8 cellular contexts compared by ENCODE assay signal in genomic region chr17:40100419-40100668, GRCh38. TPM values are rescaled to one million over a fixed set of nuclear protein-coding genes. Genes with fewer than 3 reads are reported as not detected.
A peak's percentile ranks its signal among the peaks of the same experiment; 100 is the strongest.
DNase-seq lines count a peak whose midpoint lies in the region; ATAC-seq and TF ChIP-seq lines count a peak whose summit lies in the region.

Gene NR1D1, minus strand, starts transcription at chr17:40100589. Its CDS starts 495 bp downstream, at chr17:40100094.

- H3K9me2 ChIP-seq in HCT116 (ENCODE audit: insufficient read depth): no peaks in the 10 kb centered on the region

- H3K4me2 ChIP-seq in HCT116 (ENCODE audit: low read length): peak within 1 kb of the TSS; percentile 94

- peaks cover 34% of the 10 kb centered on the region for H3K36me3 Mint-ChIP-seq in activated naive CD8-positive, alpha-beta T cell treated with anti-CD3 and anti-CD28 coated beads for 36 hours
- H3K36me3 Mint-ChIP-seq in stimulated activated effector memory CD8-positive, alpha-beta T cell treated with anti-CD3 and anti-CD28 coated beads, Interleukin-12 subunit alpha, Interleukin-12 subunit beta, amount 100 ng/mL, for 72 hours: peaks cover 51% of the 10 kb centered on the region

- H3K27me3 Mint-ChIP-seq in activated naive CD8-positive, alpha-beta T cell treated with anti-CD3 and anti-CD28 coated beads for 36 hours: no peaks in the 10 kb centered on the region

- RAD21 ChIA-PET in HCT116 (lab: Charles Lee; ENCODE audit: low non-redundant PET in 1 of 2, low total read pairs in 2 of 2, uncharacterized antibody in 2 of 2, unreplicated experiment in 2 of 2): interaction anchor here (0.7 to 1.6 kb wide), 4 partner anchors 9 to 13 kb away, joined by 3 to 4 read pairs (median 4); no protein-coding TSS in a partner anchor

- H3K27ac Mint-ChIP-seq in activated naive CD8-positive, alpha-beta T cell treated with anti-CD3 and anti-CD28 coated beads for 36 hours: peak within 1 kb of the TSS; percentile 90
- peak within 1 kb of the TSS; percentile 98 for H3K27ac Mint-ChIP-seq in stimulated activated effector memory CD8-positive, alpha-beta T cell treated with anti-CD3 and anti-CD28 coated beads, Interleukin-12 subunit alpha, Interleukin-12 subunit beta, amount 100 ng/mL, for 72 hours

- CTCF ChIA-PET in HCT116 (lab: Charles Lee): interaction anchor here (1.1 to 4.5 kb wide), 3 partner anchors 11 to 87 kb away, joined by 4 to 69 read pairs (median 8); no protein-coding TSS in a partner anchor

- ATAC-seq in HCT116 (no peak; the same call in 1 of the 2 replicates), GM19035 (IDR thresholded peaks at IDR 0.05; ENCODE audit: unreplicated experiment) (no peak), HG03097 (IDR thresholded peaks at IDR 0.05; ENCODE audit: low FRiP score, unreplicated experiment) (no peak), HG02571 (IDR thresholded peaks at IDR 0.05; ENCODE audit: unreplicated experiment) (no peak)
- no peak for ATAC-seq in stimulated activated effector memory CD8-positive, alpha-beta T cell treated with anti-CD3 and anti-CD28 coated beads, Interleukin-12 subunit alpha, Interleukin-12 subunit beta, amount 100 ng/mL, for 72 hours

- TF ChIP-seq POLR2A in HCT116 (IDR thresholded peaks at IDR 0.05; ENCODE audit: borderline replicate concordance, extremely low read depth, insufficient read depth, insufficient read length): peak; percentile 65

- POLR2A ChIA-PET in HCT116 (lab: Charles Lee): interaction anchor here (0.6 to 7.6 kb wide), 23 partner anchors 8 to 227 kb away, joined by 3 to 160 read pairs (median 5); partner anchors contain the start of genes CASC3, MED24 and THRA

- no peaks in the 10 kb centered on the region for H3K9me3 Mint-ChIP-seq in activated naive CD8-positive, alpha-beta T cell treated with anti-CD3 and anti-CD28 coated beads for 36 hours
- H3K9me3 Mint-ChIP-seq in stimulated activated effector memory CD8-positive, alpha-beta T cell treated with anti-CD3 and anti-CD28 coated beads, Interleukin-12 subunit alpha, Interleukin-12 subunit beta, amount 100 ng/mL, for 72 hours: no peaks in the 10 kb centered on the region

- intact Hi-C loops in HCT116 (cut with micrococcal nuclease): no loop called here

- no peak for DNase-seq in HCT116 (ENCODE audit: low read depth, low spot score)
- no peak for DNase-seq in activated naive CD8-positive, alpha-beta T cell treated with anti-CD3 and anti-CD28 coated beads for 36 hours
- DNase-seq in iPS DF 6.9 (ENCODE audit: low read depth, low spot score): no peak
- no peak for DNase-seq in stimulated activated effector memory CD8-positive, alpha-beta T cell treated with anti-CD3 and anti-CD28 coated beads, Interleukin-12 subunit alpha, Interleukin-12 subunit beta, amount 100 ng/mL, for 72 hours (ENCODE audit: low spot score in 2 of 2)
- DNase-seq in NCI-H2227 (lab: John Stamatoyannopoulos, UW; ENCODE audit: unreplicated experiment): no peak

- H2AFZ ChIP-seq in HCT116 (ENCODE audit: low read depth, low read length, poor library complexity, severe bottlenecking): no peak within 1 kb of the TSS

- H3K27me3 ChIP-seq in HCT116 (ENCODE audit: insufficient read depth, low read length) (no peaks in the 10 kb centered on the region), iPS DF 6.9 (ENCODE audit: control insufficient read depth, insufficient read depth, low read length) (peaks cover 7% of the 10 kb centered on the region; the same call in 1 of the 2 replicates)

- peaks cover 42% of the 10 kb centered on the region for H3K79me2 ChIP-seq in HCT116 (ENCODE audit: insufficient read depth, low read length)

- TF ChIP-seq CTCF in HCT116 (IDR thresholded peaks at IDR 0.05 in 2 of 3, conservative IDR thresholded peaks at IDR 0.05 in 1 of 3; ENCODE audit: borderline replicate concordance in 1 of 3, insufficient read depth in 1 of 3, low read depth in 2 of 3, low read length in 2 of 3): no peak

- peaks cover 40 to 77% of the 10 kb centered on the region in 2 experiments for H3K4me1 ChIP-seq in HCT116 (ENCODE audit: control insufficient read depth in 1 of 2, insufficient read depth in 2 of 2, low read length in 2 of 2)
- peaks cover 18% of the 10 kb centered on the region; the same call in 1 of the 2 replicates for H3K4me1 ChIP-seq in iPS DF 6.9 (ENCODE audit: control insufficient read depth, insufficient read depth, low read length)

- WGBS in iPS DF 6.9 (ENCODE audit: insufficient coverage, insufficient read length): no CpG with 5 or more reads among the region's 16 CpGs

- no peaks in the 10 kb centered on the region for H4K20me1 ChIP-seq in HCT116 (ENCODE audit: insufficient read depth)

- H3K4me3 ChIP-seq in HCT116 (replicated peaks in 1 of 2; ENCODE audit: low read depth in 1 of 2, low read length in 2 of 2) (peak within 1 kb of the TSS; percentile 76 to 86), iPS DF 6.9 (ENCODE audit: low read length) (peak within 1 kb of the TSS; percentile 36; the same call in 1 of the 2 replicates)

- H3K36me3 ChIP-seq in HCT116 (ENCODE audit: control insufficient read depth in 1 of 2, insufficient read depth in 2 of 2, low read length in 2 of 2) (peaks cover 17 to 29% of the 10 kb centered on the region in 2 experiments), iPS DF 6.9 (ENCODE audit: control insufficient read depth, insufficient read depth, low read length) (peaks cover 9% of the 10 kb centered on the region; the same call in 1 of the 2 replicates)

- peak within 1 kb of the TSS; percentile 94 for H3K4me3 Mint-ChIP-seq in activated naive CD8-positive, alpha-beta T cell treated with anti-CD3 and anti-CD28 coated beads for 36 hours
- H3K4me3 Mint-ChIP-seq in stimulated activated effector memory CD8-positive, alpha-beta T cell treated with anti-CD3 and anti-CD28 coated beads, Interleukin-12 subunit alpha, Interleukin-12 subunit beta, amount 100 ng/mL, for 72 hours: peak within 1 kb of the TSS; percentile 95

- TF ChIP-seq RAD21 in HCT116 (IDR thresholded peaks at IDR 0.05; ENCODE audit: low read depth): no peak

- H3K27ac ChIP-seq in HCT116 (ENCODE audit: low read depth, low read length) (peak within 1 kb of the TSS; percentile 96), iPS DF 6.9 (ENCODE audit: low read length) (no peak within 1 kb of the TSS)

- H3K9me3 ChIP-seq in HCT116 (ENCODE audit: control insufficient read depth in 1 of 2, insufficient read depth in 1 of 2, low read depth in 1 of 2, low read length in 2 of 2) (no peaks in the 10 kb centered on the region), iPS DF 6.9 (ENCODE audit: control insufficient read depth, insufficient read depth, low read length) (no peaks in the 10 kb centered on the region)

- no TSS peak for BruUV-seq in HCT116 (replicated peaks; lab: Mats Ljungman, UMichigan)

- peak within 1 kb of the TSS; percentile 97 for H3K9ac ChIP-seq in HCT116 (ENCODE audit: low read length)

- peaks cover 84% of the 10 kb centered on the region for H3K4me1 Mint-ChIP-seq in activated naive CD8-positive, alpha-beta T cell treated with anti-CD3 and anti-CD28 coated beads for 36 hours
- peaks cover 97% of the 10 kb centered on the region for H3K4me1 Mint-ChIP-seq in stimulated activated effector memory CD8-positive, alpha-beta T cell treated with anti-CD3 and anti-CD28 coated beads, Interleukin-12 subunit alpha, Interleukin-12 subunit beta, amount 100 ng/mL, for 72 hours

TF ChIP-seq in HCT116, 20 proteins besides CTCF, POLR2A, EP300 and RAD21:
- no peak for TF ChIP-seq ZBTB33 (IDR thresholded peaks at IDR 0.05; ENCODE audit: extremely low read depth, insufficient replicate concordance, low read length)
- TF ChIP-seq ZNF274 (IDR thresholded peaks at IDR 0.05; ENCODE audit: low read depth, low read length): no peak
- TF ChIP-seq ZFX (IDR thresholded peaks at IDR 0.05): no peak
- TF ChIP-seq EZH2phosphoT487 (IDR thresholded peaks at IDR 0.05; ENCODE audit: borderline replicate concordance): no peak
- no peak for TF ChIP-seq SRF (IDR thresholded peaks at IDR 0.05; ENCODE audit: low read depth)
- no peak for TF ChIP-seq CEBPB (IDR thresholded peaks at IDR 0.05; ENCODE audit: low read depth)
- TF ChIP-seq ELF1 (IDR thresholded peaks at IDR 0.05; ENCODE audit: borderline replicate concordance, low read depth): no peak
- peak; percentile 95 for TF ChIP-seq POLR2AphosphoS5 (IDR thresholded peaks at IDR 0.05; ENCODE audit: low read depth, low read length)
- TF ChIP-seq SIN3A (IDR thresholded peaks at IDR 0.05; ENCODE audit: low read depth): peak; percentile 98

RNA-seq across cellular contexts. Expression of gene NR1D1, which starts in this region (rescaled TPM):
- total RNA-seq in HCT116 (2021; ENCODE audit: unreplicated experiment): 63.7 TPM
- 104 and 122 TPM in 2 replicates for polyA plus RNA-seq in HCT116 (2012)
- total RNA-seq in activated naive CD8-positive, alpha-beta T cell treated with anti-CD3 and anti-CD28 coated beads for 36 hours: 1 to 10 TPM; 4.8 to 5.8 TPM
